ENCODE assay signal across 24 cellular contexts in the genomic region with DNA sequence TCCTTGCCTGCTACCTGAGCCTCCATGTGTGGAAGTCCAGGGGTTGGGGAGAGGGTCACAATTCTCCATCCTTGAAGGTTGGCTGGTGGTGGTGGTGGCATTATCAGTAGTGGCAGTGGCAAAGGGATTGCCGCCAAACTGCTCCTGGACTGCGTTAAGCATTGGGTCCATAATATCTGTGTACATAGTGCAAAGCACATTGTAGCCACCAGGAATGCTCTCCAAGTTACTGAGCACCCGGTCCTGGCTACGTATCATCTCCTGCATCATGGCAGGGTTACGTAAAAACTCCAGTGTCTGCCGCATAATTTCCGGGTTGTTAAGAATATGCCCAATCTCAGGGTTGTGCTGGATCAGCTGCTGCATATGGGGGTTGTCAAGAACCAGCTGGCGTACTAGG. TPM values are rescaled to one million over a fixed set of nuclear protein-coding genes. Genes with fewer than 3 reads are reported as not detected.
"Had no signal": no experiment of that assay in that cellular context is flagged by ENCODE, and none has a peak within 500 bp of the region (broad histone marks: within the 10 kb centered on the region; RNA-seq: fewer than 3 reads in every experiment).

No MANE protein-coding gene starts in this region.

- H3K27ac ChIP-seq: HL-60, PC-9, Peyer's patch, SJCRH30 had no signal

- H3K9me3 ChIP-seq: MG63, Peyer's patch, SJCRH30 had no signal

- H3K4me1 Mint-ChIP-seq: IgD-negative memory B cell had no signal

- H3K9me3 Mint-ChIP-seq: IgD-negative memory B cell had no signal

- DNase-seq: KBM-7; MG63; NCI-H1092 treated with DMSO at 0.1 percent for 48 hours; NCI-H1436; NCI-H187; NCI-H2029 treated with DMSO at 0.1 percent for 48 hours; NCI-H2171 treated with DMSO at 0.1 percent for 48 hours; NCI-H345; NCI-H446 treated with DMSO at 0.1 percent for 48 hours; NCI-H510A treated with DMSO at 0.1 percent for 48 hours; NCI-H526; NK-92 treated with Interleukin-12 subunit alpha and Interleukin-12 subunit beta, amount 100 ng/mL, for 24 hours; PC-9; Peyer's patch; SHP77 treated with DMSO at 0.1 percent for 48 hours had no signal

- ATAC-seq: Right ventricle myocardium inferior, SK-N-SH treated with all-trans-retinoic acid at 6 μM for 48 hours had no signal

- H3K36me3 Mint-ChIP-seq: IgD-negative memory B cell had no signal

- H3K27me3 ChIP-seq: MG63, Peyer's patch had no signal

- H3K36me3 ChIP-seq: MG63, Peyer's patch, SJCRH30 had no signal

- H3K4me2 ChIP-seq: PC-9 had no signal

- H3K4me1 ChIP-seq: Peyer's patch, SJCRH30 had no signal

- H3K4me3 ChIP-seq: MG63, PC-9, Peyer's patch, SJCRH30 had no signal

- H3K27me3 Mint-ChIP-seq: IgD-negative memory B cell had no signal

- H2AFZ ChIP-seq: PC-9 had no signal

- H3K4me3 Mint-ChIP-seq: IgD-negative memory B cell had no signal

- FAIRE-seq: HTR-8/SVneo had no signal

RNA-seq across cellular contexts. Expression of gene UBQLN3, which starts 1.2 kb away (rescaled TPM):
- total RNA-seq: LHCN-M2, OCI-LY7, PC-9, Right ventricle myocardium inferior, RPMI7951, SJCRH30 had no signal
- polyA plus RNA-seq: IgD-negative memory B cell had no signal

RNA-seq across cellular contexts. Expression of gene UBQLNL, which starts 7.9 kb away (rescaled TPM):
- total RNA-seq: RPMI7951, SJCRH30 had no signal
- polyA plus RNA-seq: IgD-negative memory B cell had no signal

RNA-seq across cellular contexts. Expression of gene OR52D1, which starts 20.1 kb away (rescaled TPM):
- total RNA-seq: LHCN-M2, OCI-LY7, PC-9, Peyer's patch, Right ventricle myocardium inferior, RPMI7951, SJCRH30 had no signal
- polyA plus RNA-seq: IgD-negative memory B cell had no signal

RNA-seq across cellular contexts. Expression of gene OR52H1, which starts 39.7 kb away (rescaled TPM):
- total RNA-seq: LHCN-M2, PC-9, Peyer's patch, Right ventricle myocardium inferior, RPMI7951, SJCRH30 had no signal
- polyA plus RNA-seq: IgD-negative memory B cell had no signal

RNA-seq across cellular contexts. Expression of gene OR51I2, which starts 59.5 kb away (rescaled TPM):
- total RNA-seq: LHCN-M2, OCI-LY7, PC-9, Peyer's patch, Right ventricle myocardium inferior, RPMI7951, SJCRH30 had no signal
- polyA plus RNA-seq: IgD-negative memory B cell had no signal
